ENCODE assay signal across 1 cellular context in the genomic region with DNA sequence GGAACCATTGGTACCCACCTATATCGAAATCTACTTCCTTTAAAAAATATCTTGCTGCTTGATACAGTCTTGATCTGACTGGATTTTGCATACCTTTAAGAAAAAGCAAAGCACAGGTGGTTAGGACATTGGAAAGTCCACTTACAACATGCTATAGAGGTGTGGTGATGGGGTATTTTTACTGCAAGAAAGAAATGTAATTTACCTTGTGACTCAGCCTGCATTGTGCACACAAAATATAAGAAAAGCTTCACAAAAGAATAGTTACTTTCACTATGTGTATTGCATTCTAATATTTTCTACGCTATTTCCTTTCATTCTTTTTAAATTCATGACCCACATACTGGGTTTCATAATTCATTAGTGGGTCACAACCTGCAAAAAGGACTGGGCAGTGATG.
TF ChIP-seq lines count a peak whose summit lies in the region.

No MANE protein-coding gene starts in this region.

TF ChIP-seq in GM12878, 131 proteins besides CTCF, POLR2A, EP300 and RAD21:
- TF ChIP-seq, protein P1, sequence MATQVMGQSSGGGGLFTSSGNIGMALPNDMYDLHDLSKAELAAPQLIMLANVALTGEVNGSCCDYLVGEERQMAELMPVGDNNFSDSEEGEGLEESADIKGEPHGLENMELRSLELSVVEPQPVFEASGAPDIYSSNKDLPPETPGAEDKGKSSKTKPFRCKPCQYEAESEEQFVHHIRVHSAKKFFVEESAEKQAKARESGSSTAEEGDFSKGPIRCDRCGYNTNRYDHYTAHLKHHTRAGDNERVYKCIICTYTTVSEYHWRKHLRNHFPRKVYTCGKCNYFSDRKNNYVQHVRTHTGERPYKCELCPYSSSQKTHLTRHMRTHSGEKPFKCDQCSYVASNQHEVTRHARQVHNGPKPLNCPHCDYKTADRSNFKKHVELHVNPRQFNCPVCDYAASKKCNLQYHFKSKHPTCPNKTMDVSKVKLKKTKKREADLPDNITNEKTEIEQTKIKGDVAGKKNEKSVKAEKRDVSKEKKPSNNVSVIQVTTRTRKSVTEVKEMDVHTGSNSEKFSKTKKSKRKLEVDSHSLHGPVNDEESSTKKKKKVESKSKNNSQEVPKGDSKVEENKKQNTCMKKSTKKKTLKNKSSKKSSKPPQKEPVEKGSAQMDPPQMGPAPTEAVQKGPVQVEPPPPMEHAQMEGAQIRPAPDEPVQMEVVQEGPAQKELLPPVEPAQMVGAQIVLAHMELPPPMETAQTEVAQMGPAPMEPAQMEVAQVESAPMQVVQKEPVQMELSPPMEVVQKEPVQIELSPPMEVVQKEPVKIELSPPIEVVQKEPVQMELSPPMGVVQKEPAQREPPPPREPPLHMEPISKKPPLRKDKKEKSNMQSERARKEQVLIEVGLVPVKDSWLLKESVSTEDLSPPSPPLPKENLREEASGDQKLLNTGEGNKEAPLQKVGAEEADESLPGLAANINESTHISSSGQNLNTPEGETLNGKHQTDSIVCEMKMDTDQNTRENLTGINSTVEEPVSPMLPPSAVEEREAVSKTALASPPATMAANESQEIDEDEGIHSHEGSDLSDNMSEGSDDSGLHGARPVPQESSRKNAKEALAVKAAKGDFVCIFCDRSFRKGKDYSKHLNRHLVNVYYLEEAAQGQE (IDR thresholded peaks at IDR 0.05; ENCODE audit: low read depth, low read length) = no peak
- TF ChIP-seq WRNIP1 (IDR thresholded peaks at IDR 0.05; ENCODE audit: borderline replicate concordance, low read depth, low read length) = no peak
- TF ChIP-seq ZNF207 (IDR thresholded peaks at IDR 0.05; ENCODE audit: borderline replicate concordance) = no peak
- TF ChIP-seq ZSCAN29 (IDR thresholded peaks at IDR 0.05) = no peak
- no peak for TF ChIP-seq SMARCA5 (IDR thresholded peaks at IDR 0.05)
- no peak for TF ChIP-seq CHD1 (IDR thresholded peaks at IDR 0.05; ENCODE audit: low read depth, low read length)
- TF ChIP-seq, protein P2, sequence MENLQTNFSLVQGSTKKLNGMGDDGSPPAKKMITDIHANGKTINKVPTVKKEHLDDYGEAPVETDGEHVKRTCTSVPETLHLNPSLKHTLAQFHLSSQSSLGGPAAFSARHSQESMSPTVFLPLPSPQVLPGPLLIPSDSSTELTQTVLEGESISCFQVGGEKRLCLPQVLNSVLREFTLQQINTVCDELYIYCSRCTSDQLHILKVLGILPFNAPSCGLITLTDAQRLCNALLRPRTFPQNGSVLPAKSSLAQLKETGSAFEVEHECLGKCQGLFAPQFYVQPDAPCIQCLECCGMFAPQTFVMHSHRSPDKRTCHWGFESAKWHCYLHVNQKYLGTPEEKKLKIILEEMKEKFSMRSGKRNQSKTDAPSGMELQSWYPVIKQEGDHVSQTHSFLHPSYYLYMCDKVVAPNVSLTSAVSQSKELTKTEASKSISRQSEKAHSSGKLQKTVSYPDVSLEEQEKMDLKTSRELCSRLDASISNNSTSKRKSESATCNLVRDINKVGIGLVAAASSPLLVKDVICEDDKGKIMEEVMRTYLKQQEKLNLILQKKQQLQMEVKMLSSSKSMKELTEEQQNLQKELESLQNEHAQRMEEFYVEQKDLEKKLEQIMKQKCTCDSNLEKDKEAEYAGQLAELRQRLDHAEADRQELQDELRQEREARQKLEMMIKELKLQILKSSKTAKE (IDR thresholded peaks at IDR 0.05; ENCODE audit: low read depth, poor library complexity, severe bottlenecking) = no peak
- TF ChIP-seq, protein P3, sequence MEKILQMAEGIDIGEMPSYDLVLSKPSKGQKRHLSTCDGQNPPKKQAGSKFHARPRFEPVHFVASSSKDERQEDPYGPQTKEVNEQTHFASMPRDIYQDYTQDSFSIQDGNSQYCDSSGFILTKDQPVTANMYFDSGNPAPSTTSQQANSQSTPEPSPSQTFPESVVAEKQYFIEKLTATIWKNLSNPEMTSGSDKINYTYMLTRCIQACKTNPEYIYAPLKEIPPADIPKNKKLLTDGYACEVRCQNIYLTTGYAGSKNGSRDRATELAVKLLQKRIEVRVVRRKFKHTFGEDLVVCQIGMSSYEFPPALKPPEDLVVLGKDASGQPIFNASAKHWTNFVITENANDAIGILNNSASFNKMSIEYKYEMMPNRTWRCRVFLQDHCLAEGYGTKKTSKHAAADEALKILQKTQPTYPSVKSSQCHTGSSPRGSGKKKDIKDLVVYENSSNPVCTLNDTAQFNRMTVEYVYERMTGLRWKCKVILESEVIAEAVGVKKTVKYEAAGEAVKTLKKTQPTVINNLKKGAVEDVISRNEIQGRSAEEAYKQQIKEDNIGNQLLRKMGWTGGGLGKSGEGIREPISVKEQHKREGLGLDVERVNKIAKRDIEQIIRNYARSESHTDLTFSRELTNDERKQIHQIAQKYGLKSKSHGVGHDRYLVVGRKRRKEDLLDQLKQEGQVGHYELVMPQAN (conservative IDR thresholded peaks at IDR 0.05) = no peak
